Comparison of ENCODE assay signal across 8 cellular contexts in the genomic region with DNA sequence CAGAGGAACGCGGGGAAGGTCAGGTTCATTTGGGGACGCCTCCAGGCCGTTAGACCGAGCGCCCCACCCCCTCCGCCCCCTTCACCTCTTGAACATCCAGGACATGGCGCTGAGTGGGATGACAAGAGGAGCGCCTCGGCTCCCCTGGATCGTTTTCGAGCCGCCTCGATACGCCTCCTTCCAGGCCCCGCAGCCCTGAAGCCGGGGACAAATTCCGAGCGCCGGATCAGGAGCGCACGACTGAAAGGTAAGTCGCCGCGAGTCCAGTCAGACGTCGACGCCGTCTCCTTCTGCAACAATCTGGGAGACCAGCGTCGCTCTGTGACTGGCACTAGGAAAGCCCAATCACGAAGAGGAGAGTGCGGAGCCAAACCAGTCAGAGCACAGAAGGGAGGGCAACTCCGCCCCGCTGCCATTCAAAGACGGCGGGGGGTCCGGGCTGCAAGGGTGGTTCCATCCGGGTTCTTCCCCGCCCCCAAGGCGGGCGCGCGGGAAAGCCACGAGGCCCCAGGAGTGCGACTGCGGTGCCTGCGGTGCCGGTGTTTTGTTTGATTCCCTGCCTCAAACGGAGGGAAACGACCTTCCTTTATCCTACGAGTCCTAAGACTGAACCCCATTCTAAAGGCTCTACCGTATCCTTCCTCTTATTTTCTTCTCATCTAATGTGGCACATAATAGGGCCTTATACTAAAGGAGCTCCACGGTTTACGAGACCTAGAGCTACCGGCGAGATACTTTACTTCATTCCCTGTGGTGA. TPM values are rescaled to one million over a fixed set of nuclear protein-coding genes. Genes with fewer than 3 reads are reported as not detected.
A peak's percentile ranks its signal among the peaks of the same experiment; 100 is the strongest.
DNase-seq lines count a peak whose midpoint lies in the region; ATAC-seq and TF ChIP-seq lines count a peak whose summit lies in the region.

A gene with protein sequence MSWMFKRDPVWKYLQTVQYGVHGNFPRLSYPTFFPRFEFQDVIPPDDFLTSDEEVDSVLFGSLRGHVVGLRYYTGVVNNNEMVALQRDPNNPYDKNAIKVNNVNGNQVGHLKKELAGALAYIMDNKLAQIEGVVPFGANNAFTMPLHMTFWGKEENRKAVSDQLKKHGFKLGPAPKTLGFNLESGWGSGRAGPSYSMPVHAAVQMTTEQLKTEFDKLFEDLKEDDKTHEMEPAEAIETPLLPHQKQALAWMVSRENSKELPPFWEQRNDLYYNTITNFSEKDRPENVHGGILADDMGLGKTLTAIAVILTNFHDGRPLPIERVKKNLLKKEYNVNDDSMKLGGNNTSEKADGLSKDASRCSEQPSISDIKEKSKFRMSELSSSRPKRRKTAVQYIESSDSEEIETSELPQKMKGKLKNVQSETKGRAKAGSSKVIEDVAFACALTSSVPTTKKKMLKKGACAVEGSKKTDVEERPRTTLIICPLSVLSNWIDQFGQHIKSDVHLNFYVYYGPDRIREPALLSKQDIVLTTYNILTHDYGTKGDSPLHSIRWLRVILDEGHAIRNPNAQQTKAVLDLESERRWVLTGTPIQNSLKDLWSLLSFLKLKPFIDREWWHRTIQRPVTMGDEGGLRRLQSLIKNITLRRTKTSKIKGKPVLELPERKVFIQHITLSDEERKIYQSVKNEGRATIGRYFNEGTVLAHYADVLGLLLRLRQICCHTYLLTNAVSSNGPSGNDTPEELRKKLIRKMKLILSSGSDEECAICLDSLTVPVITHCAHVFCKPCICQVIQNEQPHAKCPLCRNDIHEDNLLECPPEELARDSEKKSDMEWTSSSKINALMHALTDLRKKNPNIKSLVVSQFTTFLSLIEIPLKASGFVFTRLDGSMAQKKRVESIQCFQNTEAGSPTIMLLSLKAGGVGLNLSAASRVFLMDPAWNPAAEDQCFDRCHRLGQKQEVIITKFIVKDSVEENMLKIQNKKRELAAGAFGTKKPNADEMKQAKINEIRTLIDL (minus strand): TSS at position 302 of the 757 bp plus-strand sequence. CDS start 197 bp downstream, at position 105.

- DNase-seq in BE2C (peak; percentile 97), GM19240 (ENCODE audit: insufficient read length, low spot score) (peak; percentile 68), NCI-H69 (lab: John Stamatoyannopoulos, UW) (peak; percentile 79), dermis blood vessel endothelial cell (peak; percentile 99), left lung (peak; percentile 93 to 95)
- peak; percentile 68 to 88 for DNase-seq in activated CD4-positive, alpha-beta T cell treated with anti-CD3 and anti-CD28 coated beads, Interleukin-2, amount 50 U/mL, for 24 hours (ENCODE audit: low read depth in 1 of 2, low spot score in 1 of 2)
- peak; percentile 82 to 84 for DNase-seq in stimulated activated CD4-positive, alpha-beta T cell treated with anti-CD3 and anti-CD28 coated beads, Interleukin-2, amount 100 ng/mL, for 48 hours

- no peaks in the 10 kb centered on the region for H3K27me3 ChIP-seq in BE2C
- no peaks in the 10 kb centered on the region for H3K27me3 ChIP-seq in left lung

- ATAC-seq in HG03460 (IDR thresholded peaks at IDR 0.05; ENCODE audit: unreplicated experiment) (peak; percentile 99), left lung (peak; percentile 100)

- no peaks in the 10 kb centered on the region for H3K4me1 ChIP-seq in BE2C
- peaks cover 5 to 17% of the 10 kb centered on the region in 2 donors for H3K4me1 ChIP-seq in left lung

- H3K27ac ChIP-seq in left lung, result peak within 1 kb of the TSS; percentile 62 to 67

- TF ChIP-seq CTCF in BE2C (IDR thresholded peaks at IDR 0.05; ENCODE audit: low read depth, low read length) (no peak), left lung (IDR thresholded peaks at IDR 0.05) (no peak)

- H3K4me3 ChIP-seq in BE2C (ENCODE audit: low read depth, low read length) (peak within 1 kb of the TSS; percentile 77), left lung (peak within 1 kb of the TSS; percentile 79 to 82)

- H3K36me3 ChIP-seq in BE2C (peaks cover 19% of the 10 kb centered on the region), left lung (no peaks in the 10 kb centered on the region)

- H3K9me3 ChIP-seq in BE2C, result peaks cover 6% of the 10 kb centered on the region
- H3K9me3 ChIP-seq in left lung, result no peaks in the 10 kb centered on the region

- intact Hi-C loops in left lung (cut with DNase I), result no loop called here

RNA-seq across cellular contexts. Expression of the gene that starts here (rescaled TPM):
- polyA plus RNA-seq in BE2C (2012; ENCODE audit: insufficient read depth, insufficient read length, low read depth), result 22.9 TPM
- total RNA-seq in dermis blood vessel endothelial cell (26.7 and 30.9 TPM in 2 replicates), left lung (10 to 100 TPM; 27.5 to 32.9 TPM)

Comparison
In these comparisons a context has a peak if more than half of its experiments do, and no peak if none do; other contexts are left out.
1. Peak in every context shown above with its lines: DNase-seq, ATAC-seq, H3K4me3 ChIP-seq and H3K27ac ChIP-seq.